ENCODE assay signal across 36 cellular contexts in genomic region chr3:182575941-182576340, GRCh38.
"Had no signal": no experiment of that assay in that cellular context is flagged by ENCODE, and none has a peak within 500 bp of the region (broad histone marks: within the 10 kb centered on the region; RNA-seq: fewer than 3 reads in every experiment).

No MANE protein-coding gene starts in this region.

- H3K9me3 ChIP-seq: adrenal gland, ascending aorta, body of pancreas, colonic mucosa had no signal

- H3K4me3 ChIP-seq: adrenal gland, ascending aorta, body of pancreas, breast epithelium, cardiac muscle cell, colonic mucosa had no signal

- H3K27me3 ChIP-seq: adrenal gland, ascending aorta, body of pancreas, brain microvascular endothelial cell, breast epithelium, cardiac muscle cell, colonic mucosa had no signal

- H3K4me3 Mint-ChIP-seq: activated naive CD4-positive, alpha-beta T cell treated with anti-CD3 and anti-CD28 coated beads for 36 hours; activated naive CD4-positive, alpha-beta T cell treated with anti-CD3 and anti-CD28 coated beads, Interleukin-2, amount 10 ng/mL, durations not matched to agents 7 days and 5 days; activated naive CD4-positive, alpha-beta T cell treated with anti-CD3 and anti-CD28 coated beads, Interleukin-2, amount 50 U/mL, for 24 hours; activated naive CD8-positive, alpha-beta T cell; activated naive CD8-positive, alpha-beta T cell treated with anti-CD3 and anti-CD28 coated beads for 36 hours; activated naive CD8-positive, alpha-beta T cell treated with anti-CD3 and anti-CD28 coated beads, Interleukin-2, amount 10 ng/mL, durations not matched to agents 7 days and 5 days; activated naive CD8-positive, alpha-beta T cell treated with anti-CD3 and anti-CD28 coated beads, Interleukin-2, amount 50 U/mL, for 24 hours; activated T-cell treated with anti-CD3 and anti-CD28 coated beads, Interleukin-2, amount 50 U/mL, for 72 hours; activated T-helper 1 cell treated with anti-CD3 and anti-CD28 coated beads, Interleukin-12 subunit alpha, Interleukin-12 subunit beta, Interleukin-2, Interleukin-4 antibody, amounts not matched to agents 30 ng/mL and 10 ng/mL and 1 ng/mL, durations not matched to agents 14 hours and 24 hours and 36 hours; activated T-helper 17 cell treated with anti-CD3 and anti-CD28 coated beads, Interleukin-2, amount 50 U/mL, for 72 hours; brain; central memory CD8-positive, alpha-beta T cell had no signal

- H3K4me1 ChIP-seq: adrenal gland, ascending aorta, body of pancreas, breast epithelium, colonic mucosa had no signal

- H3K27ac ChIP-seq: adrenal gland, ascending aorta, body of pancreas, brain microvascular endothelial cell, breast epithelium, cardiac muscle cell, colonic mucosa had no signal

- H3K36me3 Mint-ChIP-seq: activated naive CD4-positive, alpha-beta T cell treated with anti-CD3 and anti-CD28 coated beads, Interleukin-2, amount 10 ng/mL, durations not matched to agents 7 days and 5 days; activated naive CD4-positive, alpha-beta T cell treated with anti-CD3 and anti-CD28 coated beads, Interleukin-2, amount 50 U/mL, for 24 hours; activated naive CD8-positive, alpha-beta T cell; activated naive CD8-positive, alpha-beta T cell treated with anti-CD3 and anti-CD28 coated beads for 36 hours; activated naive CD8-positive, alpha-beta T cell treated with anti-CD3 and anti-CD28 coated beads, Interleukin-2, amount 10 ng/mL, durations not matched to agents 7 days and 5 days had no signal

- H3K36me3 ChIP-seq: adrenal gland, ascending aorta, brain microvascular endothelial cell, breast epithelium, cardiac muscle cell, colonic mucosa had no signal

- H3K27ac Mint-ChIP-seq: activated naive CD4-positive, alpha-beta T cell treated with anti-CD3 and anti-CD28 coated beads for 36 hours; activated naive CD4-positive, alpha-beta T cell treated with anti-CD3 and anti-CD28 coated beads, Interleukin-2, amount 10 ng/mL, durations not matched to agents 7 days and 5 days; activated naive CD4-positive, alpha-beta T cell treated with anti-CD3 and anti-CD28 coated beads, Interleukin-2, amount 50 U/mL, for 24 hours; activated naive CD4-positive, alpha-beta T cell treated with anti-CD3 and anti-CD28 coated beads, Interleukin-2, amount 50 U/mL, for 72 hours; activated naive CD8-positive, alpha-beta T cell; activated naive CD8-positive, alpha-beta T cell treated with anti-CD3 and anti-CD28 coated beads for 36 hours; activated naive CD8-positive, alpha-beta T cell treated with anti-CD3 and anti-CD28 coated beads, Interleukin-2, amount 10 ng/mL, durations not matched to agents 7 days and 5 days; activated naive CD8-positive, alpha-beta T cell treated with anti-CD3 and anti-CD28 coated beads, Interleukin-2, amount 50 U/mL, for 24 hours; activated T-cell treated with anti-CD3 and anti-CD28 coated beads, Interleukin-2, amount 50 U/mL, for 72 hours; activated T-helper 1 cell treated with anti-CD3 and anti-CD28 coated beads, Interleukin-12 subunit alpha, Interleukin-12 subunit beta, Interleukin-2, Interleukin-4 antibody, amounts not matched to agents 30 ng/mL and 10 ng/mL and 1 ng/mL, durations not matched to agents 14 hours and 24 hours and 36 hours; activated T-helper 17 cell treated with anti-CD3 and anti-CD28 coated beads, Interleukin-2, amount 50 U/mL, for 72 hours; activated T-helper 2 cell treated with anti-CD3 and anti-CD28 coated beads, Interferon-gamma antibody, Interleukin-2, Interleukin-4, amounts not matched to agents 10 μg/mL and 5 μg/mL and 100 μg/mL, durations not matched to agents 14 hours and 24 hours and 36 hours; brain had no signal

- DNase-seq: activated effector memory CD4-positive, alpha-beta T cell treated with anti-CD3 and anti-CD28 coated beads, Interleukin-2, amount 50 U/mL, for 16 hours; activated effector memory CD4-positive, alpha-beta T cell treated with Interleukin-2 at 50 U/mL for 16 hours; activated gamma-delta T cell; activated gamma-delta T cell treated with Interleukin-2 at 50 U/mL for 16 hours; activated naive CD4-positive, alpha-beta T cell; activated naive CD4-positive, alpha-beta T cell treated with anti-CD3 and anti-CD28 coated beads for 36 hours; activated naive CD4-positive, alpha-beta T cell treated with anti-CD3 and anti-CD28 coated beads, Interleukin-2, amount 10 ng/mL, durations not matched to agents 7 days and 5 days; activated naive CD4-positive, alpha-beta T cell treated with anti-CD3 and anti-CD28 coated beads, Interleukin-2, amount 50 U/mL, for 16 hours; activated naive CD4-positive, alpha-beta T cell treated with Interleukin-2 at 50 U/mL for 16 hours; activated naive CD8-positive, alpha-beta T cell treated with anti-CD3 and anti-CD28 coated beads for 36 hours; activated naive CD8-positive, alpha-beta T cell treated with anti-CD3 and anti-CD28 coated beads, Interleukin-2, amount 10 ng/mL, durations not matched to agents 7 days and 5 days; activated naive CD8-positive, alpha-beta T cell treated with anti-CD3 and anti-CD28 coated beads, Interleukin-2, amount 50 U/mL, for 24 hours; activated T-cell treated with anti-CD3 and anti-CD28 coated beads, Interleukin-2, amount 50 U/mL, for 48 hours; activated T-cell treated with anti-CD3 and anti-CD28 coated beads, Interleukin-2, amount 50 U/mL, for 72 hours; adrenal gland; amniotic stem cell; amygdala; anterior cingulate cortex; aorta; body of pancreas; brain microvascular endothelial cell; caudate nucleus; central memory CD4-positive, alpha-beta T cell; cerebellar nuclear complex; colonic mucosa had no signal

- ATAC-seq: activated naive CD4-positive, alpha-beta T cell treated with anti-CD3 and anti-CD28 coated beads, Interleukin-2, amount 50 U/mL, for 72 hours; activated naive CD8-positive, alpha-beta T cell treated with anti-CD3 and anti-CD28 coated beads, Interleukin-2, amount 50 U/mL, for 24 hours; activated T-cell treated with anti-CD3 and anti-CD28 coated beads, Interleukin-2, amount 50 U/mL, for 72 hours; activated T-helper 17 cell treated with anti-CD3 and anti-CD28 coated beads, Interleukin-2, amount 50 U/mL, for 72 hours; body of pancreas had no signal

- H3K4me1 Mint-ChIP-seq: activated naive CD4-positive, alpha-beta T cell treated with anti-CD3 and anti-CD28 coated beads, Interleukin-2, amount 10 ng/mL, durations not matched to agents 7 days and 5 days; activated naive CD4-positive, alpha-beta T cell treated with anti-CD3 and anti-CD28 coated beads, Interleukin-2, amount 50 U/mL, for 24 hours; activated naive CD8-positive, alpha-beta T cell treated with anti-CD3 and anti-CD28 coated beads, Interleukin-2, amount 10 ng/mL, durations not matched to agents 7 days and 5 days; activated naive CD8-positive, alpha-beta T cell treated with anti-CD3 and anti-CD28 coated beads, Interleukin-2, amount 50 U/mL, for 24 hours; activated T-helper 17 cell treated with anti-CD3 and anti-CD28 coated beads, Interleukin-2, amount 50 U/mL, for 72 hours; central memory CD8-positive, alpha-beta T cell had no signal

- H3K27me3 Mint-ChIP-seq: activated naive CD4-positive, alpha-beta T cell treated with anti-CD3 and anti-CD28 coated beads, Interleukin-2, amount 10 ng/mL, durations not matched to agents 7 days and 5 days; activated naive CD4-positive, alpha-beta T cell treated with anti-CD3 and anti-CD28 coated beads, Interleukin-2, amount 50 U/mL, for 24 hours; activated naive CD8-positive, alpha-beta T cell treated with anti-CD3 and anti-CD28 coated beads, Interleukin-2, amount 10 ng/mL, durations not matched to agents 7 days and 5 days; activated naive CD8-positive, alpha-beta T cell treated with anti-CD3 and anti-CD28 coated beads, Interleukin-2, amount 50 U/mL, for 24 hours; activated T-helper 17 cell treated with anti-CD3 and anti-CD28 coated beads, Interleukin-2, amount 50 U/mL, for 72 hours; brain had no signal
